In genomic region chr12:56448860-56449621, GRCh38 we compare ENCODE assay signal across 1 cellular context.
TF ChIP-seq lines count a peak whose summit lies in the region.

Gene TIMELESS (minus strand): TSS chr12:56449426. CDS start chr12:56434170, 15,256 bp downstream.

TF ChIP-seq in HepG2, 621 proteins besides CTCF, POLR2A, EP300 and RAD21 (continued from another document and continues in another):
- peak; percentile 62; the same call in 1 of the 2 replicates for TF ChIP-seq ZNF503 (CRISPR knock-in tag; IDR thresholded peaks at IDR 0.05)
- 0 out of 4 replicates have a peak, but pooled peaks of 1 of the 2 experiments have one; percentile 65 for TF ChIP-seq KLF16 (CRISPR knock-in tag; IDR thresholded peaks at IDR 0.05)
- peak; percentile 57; the same call in 1 of the 2 replicates for TF ChIP-seq PRDM10 (CRISPR knock-in tag; IDR thresholded peaks at IDR 0.05; ENCODE audit: low read depth)
- peak; percentile 86 for TF ChIP-seq HES4 (CRISPR knock-in tag; IDR thresholded peaks at IDR 0.05; ENCODE audit: borderline replicate concordance)
- peak; percentile 78; the same call in 1 of the 2 replicates for TF ChIP-seq ZNF441 (CRISPR knock-in tag; IDR thresholded peaks at IDR 0.05; ENCODE audit: borderline replicate concordance)
- peak; percentile 77; the same call in 1 of the 2 replicates for TF ChIP-seq DR1 (CRISPR knock-in tag; IDR thresholded peaks at IDR 0.05)
- 0 out of 2 replicates have a peak, but pooled peaks have one; percentile 10 for TF ChIP-seq SIX4 (CRISPR knock-in tag; IDR thresholded peaks at IDR 0.05)
- TF ChIP-seq ZC3H13 (CRISPR knock-in tag; IDR thresholded peaks at IDR 0.05), result peak; percentile 70; the same call in 1 of the 2 replicates
- no peak for TF ChIP-seq CBX1 (IDR thresholded peaks at IDR 0.05; ENCODE audit: low read depth)
- TF ChIP-seq ZNF567 (CRISPR knock-in tag; IDR thresholded peaks at IDR 0.05; ENCODE audit: borderline replicate concordance), result no peak
- peak; percentile 77; the same call in 1 of the 2 replicates for TF ChIP-seq YEATS4 (CRISPR knock-in tag; IDR thresholded peaks at IDR 0.05; ENCODE audit: borderline replicate concordance)
- TF ChIP-seq KAT7 (CRISPR knock-in tag; IDR thresholded peaks at IDR 0.05; ENCODE audit: borderline replicate concordance), result no peak; the same call in 1 of the 2 replicates
- peak; percentile 87 for TF ChIP-seq ZNF704 (CRISPR knock-in tag; IDR thresholded peaks at IDR 0.05; ENCODE audit: borderline replicate concordance)
- no peak for TF ChIP-seq DZIP1 (CRISPR knock-in tag; IDR thresholded peaks at IDR 0.05)
- TF ChIP-seq ZNF598 (CRISPR knock-in tag; IDR thresholded peaks at IDR 0.05; ENCODE audit: borderline replicate concordance), result peak; percentile 87
- peak; percentile 91; the same call in 1 of the 2 replicates for TF ChIP-seq CAMTA2 (CRISPR knock-in tag; IDR thresholded peaks at IDR 0.05; ENCODE audit: borderline replicate concordance)
- no peak for TF ChIP-seq PLRG1 (conservative IDR thresholded peaks at IDR 0.05)
- TF ChIP-seq ZNF572 (CRISPR knock-in tag; IDR thresholded peaks at IDR 0.05), result no peak
- peak; percentile 78; the same call in 1 of the 2 replicates for TF ChIP-seq BCL3 (CRISPR knock-in tag; IDR thresholded peaks at IDR 0.05)
- TF ChIP-seq IRF9 (CRISPR knock-in tag; IDR thresholded peaks at IDR 0.05; ENCODE audit: borderline replicate concordance), result peak; percentile 76; the same call in 1 of the 2 replicates
- 0 out of 2 replicates have a peak, but pooled peaks have one; percentile 37 for TF ChIP-seq GATAD2A (CRISPR knock-in tag; IDR thresholded peaks at IDR 0.05)
- TF ChIP-seq ZNF841 (CRISPR knock-in tag; IDR thresholded peaks at IDR 0.05; ENCODE audit: borderline replicate concordance), result no peak
- TF ChIP-seq ZNF329 (CRISPR knock-in tag; IDR thresholded peaks at IDR 0.05; ENCODE audit: low read depth), result no peak; the same call in 1 of the 2 replicates
- peak; percentile 83; the same call in 1 of the 2 replicates for TF ChIP-seq ZNF275 (CRISPR knock-in tag; IDR thresholded peaks at IDR 0.05; ENCODE audit: borderline replicate concordance)
- TF ChIP-seq ZNF34 (CRISPR knock-in tag; IDR thresholded peaks at IDR 0.05; ENCODE audit: borderline replicate concordance), result no peak
- peak; percentile 82 for TF ChIP-seq MED8 (CRISPR knock-in tag; IDR thresholded peaks at IDR 0.05; ENCODE audit: insufficient replicate concordance)
- TF ChIP-seq ZNF343 (CRISPR knock-in tag; IDR thresholded peaks at IDR 0.05), result peak; percentile 81
- TF ChIP-seq SMAD9 (CRISPR knock-in tag; IDR thresholded peaks at IDR 0.05), result 0 out of 2 replicates have a peak, but pooled peaks have one; percentile 69
- 0 out of 2 replicates have a peak, but pooled peaks have one; percentile 29 for TF ChIP-seq ZNF121 (CRISPR knock-in tag; IDR thresholded peaks at IDR 0.05)
- peak; percentile 45 for TF ChIP-seq MNT (IDR thresholded peaks at IDR 0.05)
- TF ChIP-seq KDM4B (CRISPR knock-in tag; IDR thresholded peaks at IDR 0.05), result no peak
- TF ChIP-seq ZNF256 (CRISPR knock-in tag; conservative IDR thresholded peaks at IDR 0.05), result 0 out of 2 replicates have a peak, but pooled peaks have one; percentile 61
- TF ChIP-seq NFIB (CRISPR knock-in tag; IDR thresholded peaks at IDR 0.05; ENCODE audit: borderline replicate concordance), result no peak
- peak; percentile 93 for TF ChIP-seq POLR2G (IDR thresholded peaks at IDR 0.05; ENCODE audit: low read depth, low read length)
- TF ChIP-seq ZC3H4 (CRISPR knock-in tag; IDR thresholded peaks at IDR 0.05; ENCODE audit: borderline replicate concordance), result no peak
- no peak for TF ChIP-seq ATF7 (IDR thresholded peaks at IDR 0.05)
- no peak for TF ChIP-seq ATF7 (CRISPR knock-in tag; IDR thresholded peaks at IDR 0.05)
- peak; percentile 77; the same call in 1 of the 2 replicates for TF ChIP-seq TAF1 (CRISPR knock-in tag; IDR thresholded peaks at IDR 0.05)
- peak; percentile 69; the same call in 1 of the 2 replicates for TF ChIP-seq HNF1B (CRISPR knock-in tag; IDR thresholded peaks at IDR 0.05)
- 0 out of 2 replicates have a peak, but pooled peaks have one; percentile 31 for TF ChIP-seq HBP1 (CRISPR knock-in tag; IDR thresholded peaks at IDR 0.05; ENCODE audit: low read depth)
